Comparison of ENCODE assay signal across 10 cellular contexts in genomic region chr6:32954983-32955802, GRCh38. TPM values are rescaled to one million over a fixed set of nuclear protein-coding genes. Genes with fewer than 3 reads are reported as not detected.
DNase-seq lines count a peak whose midpoint lies in the region; ATAC-seq and TF ChIP-seq lines count a peak whose summit lies in the region.
"Had no signal": no experiment of that assay in that cellular context is flagged by ENCODE, and none has a peak within 500 bp of the region (broad histone marks: within the 10 kb centered on the region; RNA-seq: fewer than 3 reads in every experiment).

No MANE protein-coding gene starts in this region.

- no peak for TF ChIP-seq EP300 in Ishikawa (IDR thresholded peaks at IDR 0.05; ENCODE audit: borderline replicate concordance)

- H3K4me1 ChIP-seq in DND-41 (ENCODE audit: insufficient read depth, low read length) (peaks cover 7% of the 10 kb centered on the region), tibial artery (peaks cover 0 to 11% (median 5%) of the 10 kb centered on the region in 4 donors)

- ATAC-seq in DND-41 (ENCODE audit: insufficient read depth, low read depth) (peak; percentile 69), HG02759 (IDR thresholded peaks at IDR 0.05; ENCODE audit: unreplicated experiment) (no peak)
- ATAC-seq in naive thymus-derived CD8-positive, alpha-beta T cell: peak; percentile 14 to 15

- TF ChIP-seq RAD21 in Ishikawa (IDR thresholded peaks at IDR 0.05; ENCODE audit: low read depth): peak; percentile 4; the same call in 1 of the 2 replicates

- intact Hi-C loops in tibial artery (cut with DNase I; ENCODE audit: low total_unique reads): loop anchor here (10.0 kb wide), 1 partner anchor 70 kb away; no protein-coding TSS in a partner anchor

- DNase-seq in DND-41 (peak; percentile 62), astrocyte of the spinal cord (ENCODE audit: low read depth, low spot score) (peak; percentile 16), tibial artery (no peak), substantia nigra (lab: John Stamatoyannopoulos, UW) (no peak), C1 segment of cervical spinal cord (lab: John Stamatoyannopoulos, UW) (no peak)
- peak in 4 of 10 donors; percentile 23 to 37 (median 34) for DNase-seq in naive thymus-derived CD8-positive, alpha-beta T cell

- H3K27me3 ChIP-seq in DND-41 (ENCODE audit: insufficient read depth, low read length, poor library complexity) (no peaks in the 10 kb centered on the region), tibial artery (no peaks in the 10 kb centered on the region)
- H3K27me3 ChIP-seq: adrenal gland had no signal

- H3K36me3 ChIP-seq in DND-41 (ENCODE audit: insufficient read depth, low read length) (no peaks in the 10 kb centered on the region), tibial artery (no peaks in the 10 kb centered on the region)
- H3K36me3 ChIP-seq: adrenal gland had no signal

- peak overlapping the region in 7 of 10 donors; percentile 4 to 68 (median 32) for H3K27ac Mint-ChIP-seq in naive thymus-derived CD8-positive, alpha-beta T cell

- no peak overlapping the region for H3K9ac ChIP-seq in DND-41 (ENCODE audit: low read depth, low read length)

- in situ Hi-C loops in astrocyte of the spinal cord (cut with HindIII; ENCODE audit: low sequenced_read_pairs): no loop called here

- H3K4me3 ChIP-seq in DND-41 (ENCODE audit: low read depth in 1 of 2, low read length in 2 of 2) (no peak overlapping the region), astrocyte of the spinal cord (ENCODE audit: low read depth, low read length) (no peak overlapping the region), tibial artery (no peak overlapping the region)
- H3K4me3 ChIP-seq: adrenal gland had no signal

- no peaks in the 10 kb centered on the region for H3K79me2 ChIP-seq in DND-41 (ENCODE audit: insufficient read depth, low read length)

- H3K4me2 ChIP-seq in DND-41 (ENCODE audit: insufficient read depth, low read length): no peak overlapping the region

- H3K9me3 Mint-ChIP-seq in naive thymus-derived CD8-positive, alpha-beta T cell: no peaks in the 10 kb centered on the region

- H3K4me3 Mint-ChIP-seq in naive thymus-derived CD8-positive, alpha-beta T cell: no peak overlapping the region

- TF ChIP-seq CTCF in DND-41 (IDR thresholded peaks at IDR 0.05; ENCODE audit: borderline replicate concordance, extremely low read depth, low read length, poor library complexity, severe bottlenecking) (peak; percentile 73), astrocyte of the spinal cord (IDR thresholded peaks at IDR 0.05; ENCODE audit: low read depth, low read length) (peak; percentile 49), tibial artery (IDR thresholded peaks at IDR 0.05) (no peak)

- H4K20me1 ChIP-seq in DND-41 (ENCODE audit: insufficient read depth, low read length): no peaks in the 10 kb centered on the region

- H2AFZ ChIP-seq in DND-41 (ENCODE audit: low read depth, low read length): no peak overlapping the region

- peaks cover 26 to 62% (median 52%) of the 10 kb centered on the region in 4 donors for H3K4me1 Mint-ChIP-seq in naive thymus-derived CD8-positive, alpha-beta T cell

- H3K27ac ChIP-seq in DND-41 (ENCODE audit: low read length) (no peak overlapping the region), tibial artery (no peak overlapping the region), substantia nigra (ENCODE audit: low read depth, low read length, poor library complexity, severe bottlenecking) (no peak overlapping the region)
- H3K27ac ChIP-seq: adrenal gland, HL-60 had no signal

- POLR2A ChIA-PET in naive thymus-derived CD8-positive, alpha-beta T cell (lab: Charles Lee): interaction anchor here (0.6 to 13.5 kb wide), 9 partner anchors 12 to 1134 kb away, joined by 3 to 344 read pairs (median 9); partner anchors contain the start of genes BRD2 and HLA-DMB

- peaks cover 0 to 4% (median 0%) of the 10 kb centered on the region in 3 donors for H3K36me3 Mint-ChIP-seq in naive thymus-derived CD8-positive, alpha-beta T cell

- H3K27me3 Mint-ChIP-seq in naive thymus-derived CD8-positive, alpha-beta T cell: no peaks in the 10 kb centered on the region

- H3K9me3 ChIP-seq in DND-41 (ENCODE audit: insufficient read depth, low read length, severe bottlenecking): no peaks in the 10 kb centered on the region
- no peaks in the 10 kb centered on the region for H3K9me3 ChIP-seq in tibial artery
- H3K9me3 ChIP-seq: adrenal gland had no signal

TF ChIP-seq in Ishikawa, 13 proteins besides CTCF, POLR2A, EP300 and RAD21:
- TF ChIP-seq CREB1 (IDR thresholded peaks at IDR 0.05; ENCODE audit: low read depth) (no peak), USF1 (IDR thresholded peaks at IDR 0.05) (no peak), TEAD4 (IDR thresholded peaks at IDR 0.05) (no peak), MAX (IDR thresholded peaks at IDR 0.05) (no peak), TAF1 (IDR thresholded peaks at IDR 0.05; ENCODE audit: low read depth) (no peak), NFIC (IDR thresholded peaks at IDR 0.05) (no peak), YY1 (IDR thresholded peaks at IDR 0.05; ENCODE audit: low read depth) (no peak)
TF ChIP-seq in Ishikawa: peak in this region for 0.

RNA-seq across cellular contexts. Expression of gene HLA-DMA, which starts 2.3 kb away (rescaled TPM):
- 10 to 100 TPM; 38.7 to 39.7 TPM for total RNA-seq in naive thymus-derived CD8-positive, alpha-beta T cell
- 10 to 100 TPM; 23.7 to 37.4 (median 26.9) TPM for polyA plus RNA-seq in naive thymus-derived CD8-positive, alpha-beta T cell

RNA-seq across cellular contexts. Expression of gene BRD2, which starts 13.2 kb away (rescaled TPM):
- 100 to 1,000 TPM; 454 to 455 TPM for total RNA-seq in naive thymus-derived CD8-positive, alpha-beta T cell
- 10 to 100 TPM; 24.5 to 72.8 (median 29.8) TPM for polyA plus RNA-seq in naive thymus-derived CD8-positive, alpha-beta T cell

RNA-seq across cellular contexts. Expression of gene HLA-DMB, which starts 14.4 kb away (rescaled TPM):
- 10 to 100 TPM; 23.0 to 23.5 TPM for total RNA-seq in naive thymus-derived CD8-positive, alpha-beta T cell
- polyA plus RNA-seq in naive thymus-derived CD8-positive, alpha-beta T cell: 10 to 100 TPM; 10.8 to 22.5 (median 16.8) TPM

RNA-seq across cellular contexts. Expression of gene HLA-DOA, which starts 54.2 kb away (rescaled TPM):
- total RNA-seq in naive thymus-derived CD8-positive, alpha-beta T cell: 10 to 100 TPM; 50.7 to 51.7 TPM
- 10 to 100 TPM; 26.4 to 61.0 (median 33.2) TPM for polyA plus RNA-seq in naive thymus-derived CD8-positive, alpha-beta T cell

Comparison
In these comparisons a context has a peak if more than half of its experiments do, and no peak if none do; other contexts are left out.
1. DNase-seq: peak in DND-41 (single experiment) and astrocyte of the spinal cord (single experiment); none in tibial artery (0 of 2), substantia nigra (0 of 49) and C1 segment of cervical spinal cord (0 of 14).
2. CTCF ChIP-seq: peak in DND-41 (single experiment) and astrocyte of the spinal cord (single experiment); none in tibial artery (0 of 2).